9 cellular contexts compared by ENCODE assay signal in the genomic region with DNA sequence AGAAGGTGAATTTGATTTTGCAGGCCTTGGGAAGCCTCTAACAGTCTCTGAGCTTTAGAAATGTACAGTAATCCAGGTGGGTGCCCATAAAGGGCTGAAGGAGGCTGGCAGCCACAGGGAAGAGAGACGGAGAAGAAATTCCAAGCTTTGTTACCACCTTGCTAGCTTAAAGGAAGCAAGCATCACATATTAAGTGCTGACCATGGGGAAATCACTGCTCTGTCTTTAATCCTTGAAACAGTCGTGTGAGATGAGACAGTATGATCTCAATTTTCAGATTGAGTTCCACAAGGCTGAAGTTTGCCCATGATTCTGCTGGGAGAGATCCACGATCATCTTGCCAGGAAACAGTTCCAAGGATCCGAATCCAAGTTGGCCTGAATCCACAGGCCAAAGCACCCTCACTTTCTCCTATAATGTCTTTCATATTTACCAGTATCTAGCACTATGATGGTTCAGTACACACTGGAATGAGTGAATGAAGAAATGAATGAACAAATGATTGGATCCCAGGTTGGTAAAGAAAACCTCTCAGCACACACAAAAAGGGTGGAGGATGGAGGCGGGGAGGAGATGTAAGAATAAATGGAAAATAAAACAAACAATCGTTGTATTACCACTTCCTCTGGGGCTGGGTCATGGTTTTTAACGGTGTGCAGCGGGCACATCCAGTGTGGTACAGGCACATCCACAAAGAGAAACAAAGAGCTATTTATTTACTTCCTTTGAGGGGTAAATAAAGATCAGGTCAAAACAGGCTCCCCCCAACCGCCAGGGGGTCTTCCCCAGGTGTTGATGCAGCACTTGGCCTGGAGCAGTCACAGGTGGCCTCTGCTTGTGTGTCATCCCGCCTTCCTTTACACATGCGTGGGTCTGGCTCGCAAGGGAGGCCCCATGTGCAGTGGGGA. TPM values are rescaled to one million over a fixed set of nuclear protein-coding genes. Genes with fewer than 3 reads are reported as not detected.
DNase-seq lines count a peak whose midpoint lies in the region; ATAC-seq and TF ChIP-seq lines count a peak whose summit lies in the region.
"Had no signal": no experiment of that assay in that cellular context is flagged by ENCODE, and none has a peak within 500 bp of the region (broad histone marks: within the 10 kb centered on the region; RNA-seq: fewer than 3 reads in every experiment).

No MANE protein-coding gene starts in this region.

- no peaks in the 10 kb centered on the region for H3K27me3 ChIP-seq in uterus

- H3K27ac Mint-ChIP-seq in WTC11: peak overlapping the region; percentile 55

- H3K36me3 ChIP-seq in uterus: no peaks in the 10 kb centered on the region

- ATAC-seq in GM21381 (IDR thresholded peaks at IDR 0.05; ENCODE audit: unreplicated experiment): peak; percentile 33
- ATAC-seq in WTC11: peak; percentile 61
- no peak for ATAC-seq in GM18520 (IDR thresholded peaks at IDR 0.05; ENCODE audit: unreplicated experiment)

- H3K4me1 ChIP-seq in uterus: peaks cover 0 to 5% of the 10 kb centered on the region in 2 donors

- no peak for TF ChIP-seq CTCF in WTC11 (IDR thresholded peaks at IDR 0.05)
- TF ChIP-seq CTCF in uterus (IDR thresholded peaks at IDR 0.05): no peak

- no peaks in the 10 kb centered on the region for H3K36me3 Mint-ChIP-seq in WTC11

- no peak overlapping the region for H3K4me3 Mint-ChIP-seq in WTC11

- peaks cover 16% of the 10 kb centered on the region for H3K4me1 Mint-ChIP-seq in WTC11

- H3K27ac ChIP-seq in uterus: no peak overlapping the region
- H3K27ac ChIP-seq: epithelial cell of prostate had no signal

- intact Hi-C loops in uterus (cut with DNase I; ENCODE audit: low total_unique reads): no loop called here

- TF ChIP-seq POLR2A in uterus (IDR thresholded peaks at IDR 0.05): no peak

- DNase-seq in WTC11 (ENCODE audit: low spot score) (peak; percentile 30), mucosa of gallbladder (ENCODE audit: low spot score) (no peak), NCI-H1048 (lab: John Stamatoyannopoulos, UW) (no peak), uterus (no peak)
- peak; percentile 50 for DNase-seq in effector CD8-positive, alpha-beta T cell (lab: John Stamatoyannopoulos, UW)
- DNase-seq in stimulated activated CD8-positive, alpha-beta memory T cell treated with anti-CD3 and anti-CD28 coated beads, Interleukin-4, amount 100 ng/mL, for 48 hours: peak; percentile 77

- no peak overlapping the region for H3K4me3 ChIP-seq in uterus

- 0 out of 2 replicates have a peak, but pooled peaks cover 5% of the 10 kb centered on the region for H3K27me3 Mint-ChIP-seq in WTC11 (ENCODE audit: low read depth)

- POLR2A ChIA-PET in WTC11 (lab: Charles Lee): no interaction called here

- no peaks in the 10 kb centered on the region for H3K9me3 Mint-ChIP-seq in WTC11

- H3K9me3 ChIP-seq in uterus: no peaks in the 10 kb centered on the region

- CTCF ChIA-PET in WTC11 (lab: Charles Lee): interaction anchor here (1.1 kb wide), 1 partner anchor 101 kb away, joined by 4 read pairs; a partner anchor contains a TSS

TF ChIP-seq in WTC11, 78 proteins besides CTCF, POLR2A, EP300 and RAD21:
- TF ChIP-seq, protein P1, sequence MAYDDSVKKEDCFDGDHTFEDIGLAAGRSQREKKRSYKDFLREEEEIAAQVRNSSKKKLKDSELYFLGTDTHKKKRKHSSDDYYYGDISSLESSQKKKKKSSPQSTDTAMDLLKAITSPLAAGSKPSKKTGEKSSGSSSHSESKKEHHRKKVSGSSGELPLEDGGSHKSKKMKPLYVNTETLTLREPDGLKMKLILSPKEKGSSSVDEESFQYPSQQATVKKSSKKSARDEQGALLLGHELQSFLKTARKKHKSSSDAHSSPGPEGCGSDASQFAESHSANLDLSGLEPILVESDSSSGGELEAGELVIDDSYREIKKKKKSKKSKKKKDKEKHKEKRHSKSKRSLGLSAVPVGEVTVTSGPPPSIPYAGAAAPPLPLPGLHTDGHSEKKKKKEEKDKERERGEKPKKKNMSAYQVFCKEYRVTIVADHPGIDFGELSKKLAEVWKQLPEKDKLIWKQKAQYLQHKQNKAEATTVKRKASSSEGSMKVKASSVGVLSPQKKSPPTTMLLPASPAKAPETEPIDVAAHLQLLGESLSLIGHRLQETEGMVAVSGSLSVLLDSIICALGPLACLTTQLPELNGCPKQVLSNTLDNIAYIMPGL (CRISPR knock-in tag; IDR thresholded peaks at IDR 0.05): no peak
- TF ChIP-seq ZNF671 (CRISPR knock-in tag; IDR thresholded peaks at IDR 0.05) (no peak), ZNF219 (CRISPR knock-in tag; IDR thresholded peaks at IDR 0.05; ENCODE audit: borderline replicate concordance) (no peak), ETV6 (CRISPR knock-in tag; IDR thresholded peaks at IDR 0.05) (no peak)

RNA-seq across cellular contexts. Expression of a gene that starts 28.2 kb away (rescaled TPM):
- total RNA-seq in WTC11 (2021) (29.6 to 33.6 TPM (median 31.0 TPM) in 3 replicates), mucosa of gallbladder (26.3 TPM), uterus (10 to 100 TPM; 16.0 to 45.6 (median 37.5) TPM)

Comparison
In these comparisons a context has a peak if more than half of its experiments do, and no peak if none do; other contexts are left out.
1. DNase-seq: peak in WTC11 (single experiment), effector CD8-positive, alpha-beta T cell (single experiment) and stimulated activated CD8-positive, alpha-beta memory T cell treated with anti-CD3 and anti-CD28 coated beads, Interleukin-4, amount 100 ng/mL, for 48 hours (single experiment); none in mucosa of gallbladder (single experiment), NCI-H1048 (single experiment) and uterus (0 of 2).